ENCODE assay signal across 28 cellular contexts in the genomic region with DNA sequence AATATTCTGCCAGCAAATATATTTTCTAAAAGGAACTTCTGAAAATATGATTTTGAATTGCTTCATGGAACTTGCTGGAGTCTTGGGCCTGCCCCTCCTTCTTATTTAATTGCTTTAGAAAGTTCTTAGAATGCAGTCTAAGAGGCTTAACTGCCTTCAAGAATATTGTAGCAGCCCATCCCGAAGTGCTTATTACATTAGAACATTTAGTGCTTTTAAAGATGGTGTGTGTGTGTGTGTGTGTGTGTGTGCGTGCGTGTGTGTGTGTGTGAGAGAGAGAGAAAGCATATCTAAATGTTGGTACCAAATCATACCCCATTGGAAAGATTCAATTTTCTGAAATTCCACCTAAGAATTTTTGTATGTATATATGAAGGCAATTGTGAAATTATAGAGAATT.
"Had no signal": no experiment of that assay in that cellular context is flagged by ENCODE, and none has a peak within 500 bp of the region (broad histone marks: within the 10 kb centered on the region; RNA-seq: fewer than 3 reads in every experiment).

No MANE protein-coding gene starts in this region.

- ATAC-seq: esophagus mucosa; foreskin keratinocyte; gastroesophageal sphincter; heart left ventricle; left lobe of liver; naive thymus-derived CD8-positive, alpha-beta T cell; psoas muscle; right cardiac atrium; stimulated activated memory B cell treated with anti-CD40 and anti-IgM and Interleukin-4, amounts not matched to agents 10 μg/mL and 1 μg/mL and 100 μg/mL, for 72 hours; stimulated activated naive CD8-positive, alpha-beta T cell treated with anti-CD3 and anti-CD28 coated beads, Interleukin-15, Interleukin-2, amounts not matched to agents 100 U/mL and 50 U/mL, for 24 hours had no signal

- H3K4me1 Mint-ChIP-seq: naive thymus-derived CD8-positive, alpha-beta T cell; stimulated activated memory B cell treated with anti-CD40 and anti-IgM and Interleukin-4, amounts not matched to agents 10 μg/mL and 1 μg/mL and 100 μg/mL, for 72 hours had no signal

- H3K27ac ChIP-seq: dorsolateral prefrontal cortex, foreskin keratinocyte, gastroesophageal sphincter, heart left ventricle, ovary, psoas muscle, sigmoid colon, skin epidermis, spleen, testis, tibial artery, vagina had no signal

- H3K27ac Mint-ChIP-seq: naive thymus-derived CD8-positive, alpha-beta T cell; nephron progenitor cell; stimulated activated memory B cell treated with anti-CD40 and anti-IgM and Interleukin-4, amounts not matched to agents 10 μg/mL and 1 μg/mL and 100 μg/mL, for 72 hours had no signal

- H3K36me3 Mint-ChIP-seq: naive thymus-derived CD8-positive, alpha-beta T cell; stimulated activated memory B cell treated with anti-CD40 and anti-IgM and Interleukin-4, amounts not matched to agents 10 μg/mL and 1 μg/mL and 100 μg/mL, for 72 hours had no signal

- DNase-seq: dorsolateral prefrontal cortex; effector CD4-positive, alpha-beta T cell; heart left ventricle; kidney; mammary epithelial cell; mesendoderm; naive thymus-derived CD8-positive, alpha-beta T cell; nephron progenitor cell; occipital lobe; ovary; posterior cingulate gyrus; psoas muscle; right cardiac atrium; sigmoid colon; spleen; stimulated activated CD4-positive, alpha-beta T cell treated with anti-CD3 and anti-CD28 coated beads, Interleukin-4, amount 100 ng/mL, for 4 hours; stimulated activated naive CD8-positive, alpha-beta T cell treated with anti-CD3 and anti-CD28 coated beads, Interleukin-15, Interleukin-2, amounts not matched to agents 100 U/mL and 50 U/mL, for 24 hours; substantia nigra; testis; tibial artery had no signal

- H3K27me3 ChIP-seq: foreskin keratinocyte, gastroesophageal sphincter, hepatocyte, ovary, sigmoid colon, testis, tibial artery, vagina had no signal

- H3K4me1 ChIP-seq: foreskin keratinocyte, gastroesophageal sphincter, heart left ventricle, psoas muscle, sigmoid colon, spleen, testis had no signal

- H3K4me3 Mint-ChIP-seq: naive thymus-derived CD8-positive, alpha-beta T cell; nephron progenitor cell; stimulated activated memory B cell treated with anti-CD40 and anti-IgM and Interleukin-4, amounts not matched to agents 10 μg/mL and 1 μg/mL and 100 μg/mL, for 72 hours had no signal

- H3K36me3 ChIP-seq: gastroesophageal sphincter, heart left ventricle, ovary, sigmoid colon, spleen, tibial artery, vagina had no signal

- H3K4me3 ChIP-seq: dorsolateral prefrontal cortex, gastroesophageal sphincter, heart left ventricle, hepatocyte, ovary, psoas muscle, sigmoid colon, skin epidermis, spleen, testis, tibial artery, vagina had no signal

- H3K9me3 ChIP-seq: gastroesophageal sphincter, heart left ventricle, ovary, psoas muscle, sigmoid colon, spleen, testis, tibial artery, vagina had no signal
